8 cellular contexts compared by ENCODE assay signal in genomic region chr1:10032287-10032589, GRCh38. TPM values are rescaled to one million over a fixed set of nuclear protein-coding genes. Genes with fewer than 3 reads are reported as not detected.
DNase-seq lines count a peak whose midpoint lies in the region; ATAC-seq, FAIRE-seq and TF ChIP-seq lines count a peak whose summit lies in the region.

No MANE protein-coding gene starts in this region.

- intact Hi-C loops in Caco-2 (cut with micrococcal nuclease; ENCODE audit: unreplicated experiment) (loop anchor here (1.0 to 5.0 kb wide), 3 partner anchors 35 to 89 kb away; partner anchors contain the start of genes LZIC, NMNAT1 and RBP7), PC-3 (cut with micrococcal nuclease) (loop anchor here (1.0 to 5.0 kb wide), 5 partner anchors 35 to 160 kb away; partner anchors contain the start of genes LZIC, NMNAT1 and RBP7), endothelial cell of umbilical vein (cut with micrococcal nuclease) (loop anchor here (1.0 to 5.0 kb wide), 10 partner anchors 35 to 397 kb away; partner anchors contain the start of genes CTNNBIP1, KIF1B, LZIC and NMNAT1)

- BruUV-seq in Caco-2 (replicated peaks; lab: Mats Ljungman, UMichigan), result no TSS peak
- no TSS peak for BruUV-seq in PC-3 (replicated peaks; lab: Mats Ljungman, UMichigan)
- BruUV-seq in endothelial cell of umbilical vein (replicated peaks; lab: Mats Ljungman, UMichigan), result TSS peak; percentile 25

- H3K4me3 Mint-ChIP-seq in Caco-2 (ENCODE audit: unreplicated experiment), result peak overlapping the region; percentile 98

- H3K9me1 ChIP-seq in endothelial cell of umbilical vein (replicated peaks; ENCODE audit: control insufficient read depth, extremely low read depth, insufficient read depth, low read length), result no peaks in the 10 kb centered on the region

- no peak for DNase-seq in Caco-2
- DNase-seq in PC-3, result no peak
- DNase-seq in endothelial cell of umbilical vein (ENCODE audit: low read depth, low spot score), result no peak
- DNase-seq in NCI-H128 (lab: John Stamatoyannopoulos, UW; ENCODE audit: unreplicated experiment), result no peak
- DNase-seq in NAMALWA (ENCODE audit: low spot score), result no peak
- DNase-seq in stimulated activated CD8-positive, alpha-beta memory T cell treated with anti-CD3 and anti-CD28 coated beads, Interleukin-4, amount 100 ng/mL, for 48 hours, result no peak
- no peak for DNase-seq in foreskin keratinocyte

- TF ChIP-seq POLR2A in endothelial cell of umbilical vein (IDR thresholded peaks at IDR 0.05; ENCODE audit: low read depth, low read length), result no peak

- H3K36me3 ChIP-seq in Caco-2 (ENCODE audit: control insufficient read depth, insufficient read depth, low read length) (peaks cover 1% of the 10 kb centered on the region), PC-3 (ENCODE audit: low read depth, low read length) (no peaks in the 10 kb centered on the region; the same call in 1 of the 2 replicates), endothelial cell of umbilical vein (ENCODE audit: control insufficient read depth in 2 of 2, extremely low read depth in 1 of 2, insufficient read depth in 2 of 2, low read length in 2 of 2) (no peaks in the 10 kb centered on the region), parathyroid adenoma (ENCODE audit: control insufficient read depth, insufficient read depth, low read length) (no peaks in the 10 kb centered on the region)

- TF ChIP-seq CTCF in Caco-2 (IDR thresholded peaks at IDR 0.05; ENCODE audit: insufficient read depth in 1 of 2, low read depth in 1 of 2, low read length in 1 of 2, severe bottlenecking in 1 of 2, unreplicated experiment in 1 of 2) (no peak), PC-3 (conservative IDR thresholded peaks at IDR 0.05; ENCODE audit: low read depth, low read length) (no peak), endothelial cell of umbilical vein (IDR thresholded peaks at IDR 0.05; ENCODE audit: extremely low read depth in 1 of 2, insufficient read depth in 1 of 2, low read depth in 1 of 2, low read length in 2 of 2) (no peak), parathyroid adenoma (IDR thresholded peaks at IDR 0.05) (no peak), foreskin keratinocyte (conservative IDR thresholded peaks at IDR 0.05) (no peak)

- dilution Hi-C loops in endothelial cell of umbilical vein (cut with MboI; ENCODE audit: extremely low pct_ligation_motif_present, low sequenced_read_pairs), result no loop called here

- H3K36me3 Mint-ChIP-seq in Caco-2 (ENCODE audit: insufficient read depth, unreplicated experiment), result peaks cover 12% of the 10 kb centered on the region

- FAIRE-seq in endothelial cell of umbilical vein (lab: Jason Lieb, UNC), result no peak

- peak overlapping the region; percentile 96 for H3K27ac Mint-ChIP-seq in Caco-2 (ENCODE audit: unreplicated experiment)

- H3K27me3 Mint-ChIP-seq in Caco-2 (ENCODE audit: insufficient read depth, unreplicated experiment), result no peaks in the 10 kb centered on the region

- no peaks in the 10 kb centered on the region for H3K9me3 Mint-ChIP-seq in Caco-2 (ENCODE audit: unreplicated experiment)

- peak overlapping the region; percentile 39 for H3K4me3 ChIP-seq in Caco-2 (ENCODE audit: low read depth, low read length)
- peak overlapping the region; percentile 72 for H3K4me3 ChIP-seq in PC-3 (ENCODE audit: low read length)
- peak overlapping the region in 1 of 3 experiments; percentile 8 for H3K4me3 ChIP-seq in endothelial cell of umbilical vein (replicated peaks in 1 of 3; ENCODE audit: insufficient read depth in 1 of 3, low read depth in 1 of 3, low read length in 3 of 3)
- peak overlapping the region; percentile 92 for H3K4me3 ChIP-seq in parathyroid adenoma (ENCODE audit: low read depth, low read length)

- ATAC-seq in PC-3 (no peak), foreskin keratinocyte (no peak)

- POLR2A ChIA-PET in Caco-2 (lab: Charles Lee) (interaction anchor here (1.6 kb wide), 1 partner anchor 89 kb away, joined by 6 read pairs; the partner anchor contains the start of genes LZIC and NMNAT1), PC-3 (lab: Charles Lee; ENCODE audit: unreplicated experiment) (interaction anchor here (0.8 kb wide), 1 partner anchor 161 kb away, joined by 3 read pairs; no protein-coding TSS in a partner anchor), endothelial cell of umbilical vein (lab: Charles Lee) (no interaction called here)

- peak overlapping the region; percentile 45 for H3K27ac ChIP-seq in PC-3 (ENCODE audit: low read length)
- H3K27ac ChIP-seq in endothelial cell of umbilical vein (ENCODE audit: insufficient read depth, low read depth, low read length), result peak overlapping the region; percentile 69
- peak overlapping the region; percentile 44 for H3K27ac ChIP-seq in parathyroid adenoma
- no peak overlapping the region for H3K27ac ChIP-seq in foreskin keratinocyte

- no peaks in the 10 kb centered on the region for H3F3A ChIP-seq in PC-3 (ENCODE audit: low read length, unreplicated experiment)

- no peaks in the 10 kb centered on the region for H3K27me3 ChIP-seq in Caco-2 (replicated peaks; ENCODE audit: control insufficient read depth, insufficient read depth, low read length)
- no peaks in the 10 kb centered on the region for H3K27me3 ChIP-seq in PC-3 (ENCODE audit: low read length)
- H3K27me3 ChIP-seq in endothelial cell of umbilical vein (ENCODE audit: control insufficient read depth in 2 of 2, insufficient read depth in 2 of 2, low read length in 2 of 2), result no peaks in the 10 kb centered on the region
- no peaks in the 10 kb centered on the region for H3K27me3 ChIP-seq in parathyroid adenoma (ENCODE audit: control insufficient read depth, insufficient read depth, low read length)
- H3K27me3 ChIP-seq in foreskin keratinocyte, result no peaks in the 10 kb centered on the region

- H3K4me1 ChIP-seq in Caco-2, result peaks cover 18% of the 10 kb centered on the region
- peaks cover 13% of the 10 kb centered on the region for H3K4me1 ChIP-seq in PC-3 (ENCODE audit: insufficient read depth, low read length)
- H3K4me1 ChIP-seq in endothelial cell of umbilical vein (ENCODE audit: control insufficient read depth, extremely low read depth, insufficient read depth, low read length), result peaks cover 14% of the 10 kb centered on the region
- H3K4me1 ChIP-seq in parathyroid adenoma, result no peaks in the 10 kb centered on the region
- H3K4me1 ChIP-seq in foreskin keratinocyte, result peaks cover 12% of the 10 kb centered on the region

- CTCF ChIA-PET in Caco-2 (lab: Charles Lee) (no interaction called here), PC-3 (lab: Charles Lee) (interaction anchor here (0.5 kb wide), 1 partner anchor 163 kb away, joined by 5 read pairs; no protein-coding TSS in a partner anchor), endothelial cell of umbilical vein (lab: Charles Lee) (interaction anchor here (0.8 to 3.4 kb wide), 3 partner anchors 15 to 121 kb away, joined by 3 to 36 read pairs (median 3); no protein-coding TSS in a partner anchor)

- H3K4me2 ChIP-seq in PC-3 (ENCODE audit: low read length) (peak overlapping the region; percentile 98), endothelial cell of umbilical vein (ENCODE audit: insufficient read depth, low read length) (peak overlapping the region; percentile 79), parathyroid adenoma (ENCODE audit: low read length) (peak overlapping the region; percentile 58)

- H2AFZ ChIP-seq in PC-3 (ENCODE audit: low read length) (peak overlapping the region; percentile 99), endothelial cell of umbilical vein (ENCODE audit: low read depth, low read length) (peak overlapping the region; percentile 97), parathyroid adenoma (peak overlapping the region; percentile 79)

- H3K9me2 ChIP-seq in PC-3 (replicated peaks; ENCODE audit: low read length), result no peaks in the 10 kb centered on the region

- H4K20me1 ChIP-seq in PC-3 (ENCODE audit: low read length), result no peaks in the 10 kb centered on the region
- H4K20me1 ChIP-seq in endothelial cell of umbilical vein (replicated peaks; ENCODE audit: control insufficient read depth, extremely low read depth, insufficient read depth, low read length), result no peaks in the 10 kb centered on the region

- peaks cover 14% of the 10 kb centered on the region for H3K4me1 Mint-ChIP-seq in Caco-2 (ENCODE audit: low read depth, unreplicated experiment)

- H3K9me3 ChIP-seq in Caco-2 (no peaks in the 10 kb centered on the region), PC-3 (ENCODE audit: low read length) (no peaks in the 10 kb centered on the region), endothelial cell of umbilical vein (replicated peaks; ENCODE audit: control insufficient read depth, insufficient read depth, low read length) (no peaks in the 10 kb centered on the region), parathyroid adenoma (ENCODE audit: control insufficient read depth, low read length) (no peaks in the 10 kb centered on the region)

- H3K79me2 ChIP-seq in PC-3 (ENCODE audit: low read length) (peaks cover 40% of the 10 kb centered on the region), endothelial cell of umbilical vein (ENCODE audit: control insufficient read depth, insufficient read depth, low read length) (peaks cover 26% of the 10 kb centered on the region), parathyroid adenoma (peaks cover 5% of the 10 kb centered on the region)

- H3K9ac ChIP-seq in PC-3 (ENCODE audit: low read length) (peak overlapping the region; percentile 75), endothelial cell of umbilical vein (replicated peaks; ENCODE audit: extremely low read depth, insufficient read depth, low read length) (peak overlapping the region; percentile 73), parathyroid adenoma (no peak overlapping the region)

RNA-seq across cellular contexts. Expression of gene UBE4B, which starts 0.5 kb away (rescaled TPM):
- total RNA-seq in Caco-2 (2022) (40.2 and 40.3 TPM in 2 replicates), PC-3 (2014; rRNA removed) (37.9 and 42.1 TPM in 2 replicates), endothelial cell of umbilical vein (54.5 and 56.7 TPM in 2 replicates), foreskin keratinocyte (36.2 and 37.2 TPM in 2 replicates)
- polyA plus RNA-seq in endothelial cell of umbilical vein (13.3 and 17.8 TPM in 2 replicates), foreskin keratinocyte (11.4 and 13.2 TPM in 2 replicates)
- 23.1 and 24.8 TPM in 2 replicates for polyA plus RNA-seq in endothelial cell of umbilical vein (2011; cell fraction: cytosol; rRNA removed)
- polyA plus RNA-seq in endothelial cell of umbilical vein (2011; cell fraction: nucleus; rRNA removed), result 48.4 and 50.7 TPM in 2 replicates
- 26.9 and 29.3 TPM in 2 replicates for polyA plus RNA-seq in endothelial cell of umbilical vein (2012)
- polyA minus RNA-seq in endothelial cell of umbilical vein, result 39.1 and 40.9 TPM in 2 replicates
- 19.6 TPM for polyA minus RNA-seq in endothelial cell of umbilical vein (2011; cell fraction: cytosol; rRNA and poly(A)+ RNA removed)
- 30.8 and 43.2 TPM in 2 replicates for polyA minus RNA-seq in endothelial cell of umbilical vein (2011; cell fraction: nucleus; rRNA and poly(A)+ RNA removed)

RNA-seq across cellular contexts. Expression of gene RBP7, which starts 35.2 kb away (rescaled TPM):
- 10.3 and 11.7 TPM in 2 replicates for total RNA-seq in Caco-2 (2022)
- 6.0 and 7.5 TPM in 2 replicates for total RNA-seq in PC-3 (2014; rRNA removed)
- not detected in 2 replicates for total RNA-seq in endothelial cell of umbilical vein
- polyA plus RNA-seq in endothelial cell of umbilical vein, result not detected in 2 replicates
- not detected in 2 replicates for polyA plus RNA-seq in endothelial cell of umbilical vein (2011; cell fraction: cytosol; rRNA removed)
- 0.29 TPM in 1 of 2 replicates, not detected in the other for polyA plus RNA-seq in endothelial cell of umbilical vein (2011; cell fraction: nucleus; rRNA removed)
- polyA plus RNA-seq in endothelial cell of umbilical vein (2012), result not detected in 2 replicates
- not detected in 2 replicates for polyA minus RNA-seq in endothelial cell of umbilical vein
- polyA minus RNA-seq in endothelial cell of umbilical vein (2011; cell fraction: cytosol; rRNA and poly(A)+ RNA removed), result not detected
- not detected in 2 replicates for polyA minus RNA-seq in endothelial cell of umbilical vein (2011; cell fraction: nucleus; rRNA and poly(A)+ RNA removed)
- total RNA-seq in foreskin keratinocyte, result 3.6 and 6.7 TPM in 2 replicates
- polyA plus RNA-seq in foreskin keratinocyte, result 7.0 and 11.3 TPM in 2 replicates
